In genomic region chr3:169365993-169366915, GRCh38 we compare ENCODE assay signal across 31 cellular contexts.
DNase-seq lines count a peak whose midpoint lies in the region; ATAC-seq, FAIRE-seq and TF ChIP-seq lines count a peak whose summit lies in the region.
"Had no signal": no experiment of that assay in that cellular context is flagged by ENCODE, and none has a peak within 500 bp of the region (broad histone marks: within the 10 kb centered on the region; RNA-seq: fewer than 3 reads in every experiment).

No MANE protein-coding gene starts in this region.

- TF ChIP-seq CTCF in bronchial epithelial cell (IDR thresholded peaks at IDR 0.05; ENCODE audit: insufficient read depth, low read length, severe bottlenecking) = no peak
- no peak for TF ChIP-seq CTCF in pancreas (IDR thresholded peaks at IDR 0.05)
- TF ChIP-seq CTCF in mesothelial cell of epicardium (IDR thresholded peaks at IDR 0.05; ENCODE audit: unreplicated experiment) = no peak
- TF ChIP-seq CTCF in endothelial cell (IDR thresholded peaks at IDR 0.05; ENCODE audit: unreplicated experiment) = no peak
- TF ChIP-seq CTCF in uterus (IDR thresholded peaks at IDR 0.05) = no peak

- H3K4me1 Mint-ChIP-seq in mesothelial cell of epicardium (peaks cover 11% of the 10 kb centered on the region), endothelial cell (ENCODE audit: unreplicated experiment) (no peaks in the 10 kb centered on the region)
- H3K4me1 Mint-ChIP-seq: naive B cell; stimulated activated naive B cell treated with anti-CD40 and anti-IgM and Interleukin-4, amounts not matched to agents 10 μg/mL and 1 μg/mL and 100 μg/mL, for 72 hours had no signal

- TF ChIP-seq POLR2A in uterus (IDR thresholded peaks at IDR 0.05) = no peak

- H3K36me3 ChIP-seq in bronchial epithelial cell (ENCODE audit: control insufficient read depth, insufficient read depth, low read length) (no peaks in the 10 kb centered on the region), pancreas (no peaks in the 10 kb centered on the region), uterus (no peaks in the 10 kb centered on the region)
- H3K36me3 ChIP-seq: esophagus squamous epithelium, neutrophil, prostate gland, sigmoid colon, suprapubic skin had no signal

- H3K9me3 ChIP-seq in pancreas = no peaks in the 10 kb centered on the region
- H3K9me3 ChIP-seq in uterus = no peaks in the 10 kb centered on the region
- H3K9me3 ChIP-seq: esophagus squamous epithelium, neutrophil, prostate gland, sigmoid colon, suprapubic skin had no signal

- no peaks in the 10 kb centered on the region for H3K27me3 ChIP-seq in bronchial epithelial cell (ENCODE audit: control insufficient read depth, insufficient read depth, low read length)
- no peaks in the 10 kb centered on the region for H3K27me3 ChIP-seq in pancreas
- no peaks in the 10 kb centered on the region for H3K27me3 ChIP-seq in uterus
- H3K27me3 ChIP-seq: esophagus squamous epithelium, sigmoid colon, suprapubic skin had no signal

- H3K36me3 Mint-ChIP-seq in mesothelial cell of epicardium = no peaks in the 10 kb centered on the region
- peaks cover 4% of the 10 kb centered on the region for H3K36me3 Mint-ChIP-seq in endothelial cell (ENCODE audit: low read depth, unreplicated experiment)
- H3K36me3 Mint-ChIP-seq: activated naive CD4-positive, alpha-beta T cell treated with anti-CD3 and anti-CD28 coated beads, Interleukin-2, amount 50 U/mL, for 72 hours; CD14-positive monocyte; naive B cell; stimulated activated naive B cell treated with anti-CD40 and anti-IgM and Interleukin-4, amounts not matched to agents 10 μg/mL and 1 μg/mL and 100 μg/mL, for 72 hours had no signal

- no peak overlapping the region for H3K27ac Mint-ChIP-seq in mesothelial cell of epicardium
- H3K27ac Mint-ChIP-seq in endothelial cell (ENCODE audit: unreplicated experiment) = no peak overlapping the region
- H3K27ac Mint-ChIP-seq: activated naive CD4-positive, alpha-beta T cell treated with anti-CD3 and anti-CD28 coated beads, Interleukin-2, amount 50 U/mL, for 72 hours; activated T-helper 2 cell treated with anti-CD3 and anti-CD28 coated beads, Interferon-gamma antibody, Interleukin-2, Interleukin-4, amounts not matched to agents 10 μg/mL and 5 μg/mL and 100 μg/mL, durations not matched to agents 14 hours and 24 hours and 36 hours; CD14-positive monocyte; naive B cell; stimulated activated naive B cell treated with anti-CD40 and anti-IgM and Interleukin-4, amounts not matched to agents 10 μg/mL and 1 μg/mL and 100 μg/mL, for 72 hours had no signal

- FAIRE-seq in bronchial epithelial cell (lab: Jason Lieb, UNC) (no peak), pancreas (lab: Jason Lieb, UNC) (no peak)
- FAIRE-seq: frontal cortex had no signal

- H3K27me3 Mint-ChIP-seq in mesothelial cell of epicardium (ENCODE audit: low read depth) (peaks cover 36% of the 10 kb centered on the region), endothelial cell (ENCODE audit: unreplicated experiment) (no peaks in the 10 kb centered on the region)

- H3K4me3 Mint-ChIP-seq in mesothelial cell of epicardium (no peak overlapping the region), endothelial cell (ENCODE audit: unreplicated experiment) (no peak overlapping the region)
- H3K4me3 Mint-ChIP-seq: CD14-positive monocyte; naive B cell; stimulated activated naive B cell treated with anti-CD40 and anti-IgM and Interleukin-4, amounts not matched to agents 10 μg/mL and 1 μg/mL and 100 μg/mL, for 72 hours had no signal

- H3K4me3 ChIP-seq in bronchial epithelial cell (ENCODE audit: low read depth, low read length) (no peak overlapping the region), pancreas (no peak overlapping the region), uterus (no peak overlapping the region)
- H3K4me3 ChIP-seq: coronary artery, esophagus squamous epithelium, prostate gland, sigmoid colon, suprapubic skin had no signal

- H3K27ac ChIP-seq in pancreas (peak overlapping the region in 3 of 4 donors; percentile 13 to 52 (median 48)), uterus (no peak overlapping the region)
- H3K27ac ChIP-seq: 22Rv1, coronary artery, neutrophil, prostate gland, RWPE1, sigmoid colon, suprapubic skin had no signal

- WGBS in pancreas, 2 donors = 38 to 40% methylated on average over 6 of the region's 6 CpGs

- peak; percentile 84 to 88 (median 86) for ATAC-seq in pancreas
- ATAC-seq: activated CD4-positive, CD25-positive, alpha-beta regulatory T cell treated with anti-CD3 and anti-CD28 coated beads, Interleukin-2, amount 50 U/mL, for 24 hours; activated naive CD4-positive, alpha-beta T cell treated with anti-CD3 and anti-CD28 coated beads, Interleukin-2, amount 50 U/mL, for 72 hours; stimulated activated naive B cell treated with anti-CD40 and anti-IgM and Interleukin-4, amounts not matched to agents 10 μg/mL and 1 μg/mL and 100 μg/mL, for 72 hours had no signal

- H3K9me3 Mint-ChIP-seq in mesothelial cell of epicardium (no peaks in the 10 kb centered on the region), endothelial cell (ENCODE audit: unreplicated experiment) (no peaks in the 10 kb centered on the region)
- H3K9me3 Mint-ChIP-seq: activated naive CD4-positive, alpha-beta T cell treated with anti-CD3 and anti-CD28 coated beads, Interleukin-2, amount 50 U/mL, for 72 hours; activated T-helper 2 cell treated with anti-CD3 and anti-CD28 coated beads, Interferon-gamma antibody, Interleukin-2, Interleukin-4, amounts not matched to agents 10 μg/mL and 5 μg/mL and 100 μg/mL, durations not matched to agents 14 hours and 24 hours and 36 hours; CD14-positive monocyte; naive B cell had no signal

- DNase-seq in DMS 273 (lab: John Stamatoyannopoulos, UW; ENCODE audit: unreplicated experiment) = peak; percentile 22
- no peak for DNase-seq in DMS 273 treated with DMSO at 0.1 percent for 48 hours (lab: John Stamatoyannopoulos, UW)
- DNase-seq in NCI-H510A (lab: John Stamatoyannopoulos, UW) = peak; percentile 52
- DNase-seq in bronchial epithelial cell (ENCODE audit: low read depth) = peak; percentile 73
- peak in 4 of 6 donors; percentile 53 to 75 (median 64) for DNase-seq in pancreas
- no peak for DNase-seq in mesothelial cell of epicardium (ENCODE audit: low spot score in 2 of 2, unreplicated experiment in 2 of 2)
- DNase-seq in endothelial cell (ENCODE audit: low spot score) = no peak
- DNase-seq in uterus = no peak
- DNase-seq: activated CD4-positive, alpha-beta T cell treated with anti-CD3 and anti-CD28 coated beads, Interleukin-2, amount 50 U/mL, for 48 hours; Calu3; effector memory CD4-positive, alpha-beta T cell; esophagus squamous epithelium; IMR-90; mesendoderm; naive B cell; NCI-H1092 treated with DMSO at 0.1 percent for 48 hours; NCI-H2081 treated with DMSO at 0.1 percent for 48 hours; sigmoid colon; stimulated activated CD4-positive, alpha-beta T cell treated with anti-CD3 and anti-CD28 coated beads, Interleukin-15, amount 100 ng/mL, for 24 hours; stimulated activated naive B cell treated with anti-CD40 and anti-IgM and Interleukin-4, amounts not matched to agents 10 μg/mL and 1 μg/mL and 100 μg/mL, for 72 hours had no signal

- intact Hi-C loops in pancreas (cut with DNase I) = no loop called here
- intact Hi-C loops in uterus (cut with DNase I; ENCODE audit: low total_unique reads) = no loop called here

- H3K4me1 ChIP-seq in pancreas (peaks cover 0 to 8% (median 0%) of the 10 kb centered on the region in 3 donors), uterus (no peaks in the 10 kb centered on the region)
- H3K4me1 ChIP-seq: prostate gland, sigmoid colon, suprapubic skin had no signal

Comparison
In these comparisons a context has a peak if more than half of its experiments do, and no peak if none do; other contexts are left out.
1. DNase-seq: peak in DMS 273 (single experiment), NCI-H510A (single experiment), bronchial epithelial cell (single experiment) and pancreas (4 of 6); none in DMS 273 treated with DMSO at 0.1 percent for 48 hours (single experiment), mesothelial cell of epicardium (0 of 2), endothelial cell (single experiment) and uterus (0 of 2).
2. H3K27ac ChIP-seq: peak in pancreas (3 of 4); none in uterus (0 of 2).